21 cellular contexts compared by ENCODE assay signal in the genomic region with DNA sequence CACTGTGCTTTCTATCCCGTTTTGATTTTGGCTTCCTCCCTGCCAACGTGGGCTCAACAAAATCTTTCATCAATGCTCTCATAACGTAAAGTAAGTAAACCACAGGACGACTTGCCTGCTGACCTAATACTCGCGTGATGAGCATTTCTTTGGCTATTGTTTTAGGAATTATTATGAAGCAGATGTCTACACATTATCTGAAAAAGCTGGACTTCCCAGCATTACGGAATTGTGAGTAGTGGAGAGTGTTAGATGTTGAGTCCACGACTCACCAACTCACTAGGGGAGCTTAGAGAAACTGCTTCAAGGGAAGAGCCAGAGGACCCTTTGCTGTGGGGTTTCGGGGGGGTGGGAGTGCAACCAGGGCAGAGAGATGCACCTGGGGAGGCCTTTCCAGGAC. TPM values are rescaled to one million over a fixed set of nuclear protein-coding genes. Genes with fewer than 3 reads are reported as not detected.
DNase-seq lines count a peak whose midpoint lies in the region; ATAC-seq and TF ChIP-seq lines count a peak whose summit lies in the region.
"Had no signal": no experiment of that assay in that cellular context is flagged by ENCODE, and none has a peak within 500 bp of the region (broad histone marks: within the 10 kb centered on the region; RNA-seq: fewer than 3 reads in every experiment).

No MANE protein-coding gene starts in this region.

- no peak for TF ChIP-seq RAD21 in IMR-90 (IDR thresholded peaks at IDR 0.05; ENCODE audit: low read length)

- BruUV-seq in IMR-90 (replicated peaks; lab: Mats Ljungman, UMichigan) = no TSS peak

- intact Hi-C loops in activated CD8-positive, alpha-beta T cell treated with anti-CD3 and anti-CD28 coated beads for 36 hours (cut with micrococcal nuclease) = no loop called here
- intact Hi-C loops in IMR-90 (cut with micrococcal nuclease) = loop anchor here (1.0 kb wide), 1 partner anchor 383 kb away; no protein-coding TSS in a partner anchor
- intact Hi-C loops in gastrocnemius medialis (cut with DNase I; ENCODE audit: low total_unique reads) = no loop called here

- no peak overlapping the region for H2BK120ac ChIP-seq in IMR-90 (ENCODE audit: low read depth, low read length)

- no peak overlapping the region for H3K9ac ChIP-seq in IMR-90 (ENCODE audit: low read depth, low read length)

- H3K79me1 ChIP-seq in IMR-90 (ENCODE audit: low read depth in 1 of 2, low read length in 2 of 2) = peaks cover 14 to 33% of the 10 kb centered on the region in 2 experiments

- 0 out of 4 replicates have a peak overlapping the region, but pooled peaks of 1 of the 2 experiments have one; percentile 6 for H4K8ac ChIP-seq in IMR-90 (ENCODE audit: low read depth in 2 of 2, low read length in 2 of 2)

- H3K27ac Mint-ChIP-seq in activated CD8-positive, alpha-beta T cell treated with anti-CD3 and anti-CD28 coated beads, Interleukin-2, amount 10 ng/mL, durations not matched to agents 7 days and 5 days = peak overlapping the region; percentile 34
- H3K27ac Mint-ChIP-seq in activated CD8-positive, alpha-beta T cell treated with anti-CD3 and anti-CD28 coated beads for 36 hours = no peak overlapping the region
- H3K27ac Mint-ChIP-seq in neural crest cell (ENCODE audit: unreplicated experiment) = no peak overlapping the region
- H3K27ac Mint-ChIP-seq: activated CD4-positive, alpha-beta memory T cell treated with anti-CD3 and anti-CD28 coated beads for 36 hours; WTC11 had no signal

- H2BK15ac ChIP-seq in IMR-90 (ENCODE audit: low read depth, low read length) = no peak overlapping the region

- H4K91ac ChIP-seq in IMR-90 (ENCODE audit: insufficient read depth, low read depth, low read length) = no peak overlapping the region

- DNase-seq in activated CD8-positive, alpha-beta T cell treated with anti-CD3 and anti-CD28 coated beads, Interleukin-2, amount 10 ng/mL, durations not matched to agents 7 days and 5 days = no peak
- DNase-seq in activated CD8-positive, alpha-beta T cell treated with anti-CD3 and anti-CD28 coated beads for 36 hours = no peak
- DNase-seq in IMR-90 (peak; percentile 82), brain microvascular endothelial cell (peak; percentile 21), neural crest cell (ENCODE audit: low read depth, low spot score) (no peak), gastrocnemius medialis (no peak)
- no peak for DNase-seq in stimulated activated CD4-positive, alpha-beta T cell treated with anti-CD3 and anti-CD28 coated beads, Interleukin-12 subunit alpha, Interleukin-12 subunit beta, amount 100 ng/mL, for 4 hours
- DNase-seq in activated CD4-positive, alpha-beta T cell treated with anti-CD3 and anti-CD28 coated beads, Interleukin-2, amount 50 U/mL, for 4 hours = no peak
- DNase-seq: activated naive CD4-positive, alpha-beta T cell treated with Interleukin-2 at 50 U/mL for 16 hours; activated T-cell treated with anti-CD3 and anti-CD28 coated beads for 4 hours; NCI-H1436 treated with DMSO at 0.1 percent for 48 hours; T-helper 9 cell; trophoblast cell had no signal

- no peaks in the 10 kb centered on the region for H3K9me1 ChIP-seq in IMR-90 (ENCODE audit: insufficient read depth, low read length)

- no peaks in the 10 kb centered on the region for H3K9me3 Mint-ChIP-seq in activated CD8-positive, alpha-beta T cell treated with anti-CD3 and anti-CD28 coated beads, Interleukin-2, amount 10 ng/mL, durations not matched to agents 7 days and 5 days (ENCODE audit: insufficient read depth)
- no peaks in the 10 kb centered on the region for H3K9me3 Mint-ChIP-seq in activated CD8-positive, alpha-beta T cell treated with anti-CD3 and anti-CD28 coated beads for 36 hours
- H3K9me3 Mint-ChIP-seq in neural crest cell = no peaks in the 10 kb centered on the region
- H3K9me3 Mint-ChIP-seq: activated CD4-positive, alpha-beta memory T cell treated with anti-CD3 and anti-CD28 coated beads for 36 hours; CD14-positive monocyte; central memory CD8-positive, alpha-beta T cell; WTC11 had no signal

- H3K4me2 ChIP-seq in IMR-90 (ENCODE audit: low read depth, low read length) = no peak overlapping the region

- no peak overlapping the region for H3K4ac ChIP-seq in IMR-90 (ENCODE audit: low read depth, low read length)

- CTCF ChIA-PET in activated CD8-positive, alpha-beta T cell treated with anti-CD3 and anti-CD28 coated beads, Interleukin-2, amount 10 ng/mL, durations not matched to agents 7 days and 5 days (lab: Charles Lee) = interaction anchor here (1.0 to 1.4 kb wide), 3 partner anchors 17 to 25 kb away, joined by 3 to 4 read pairs (median 3); no protein-coding TSS in a partner anchor
- CTCF ChIA-PET in activated CD8-positive, alpha-beta T cell treated with anti-CD3 and anti-CD28 coated beads for 36 hours (lab: Charles Lee) = interaction anchor here (2.1 kb wide), 1 partner anchor 25 kb away, joined by 6 read pairs; no protein-coding TSS in a partner anchor
- CTCF ChIA-PET in IMR-90 (lab: Yijun Ruan, JAX) = interaction anchor here (0.8 to 1.7 kb wide), 2 partner anchors 13 to 384 kb away, joined by 3 to 4 read pairs; no protein-coding TSS in a partner anchor

- H3K36me3 ChIP-seq in IMR-90 (ENCODE audit: control insufficient read depth, insufficient read depth, low read length) (no peaks in the 10 kb centered on the region; the same call in 1 of the 2 replicates), brain microvascular endothelial cell (replicated peaks) (no peaks in the 10 kb centered on the region), gastrocnemius medialis (no peaks in the 10 kb centered on the region)

- no peak overlapping the region for H4K5ac ChIP-seq in IMR-90 (ENCODE audit: low read depth, low read length)

- no peak overlapping the region for H2AK5ac ChIP-seq in IMR-90 (ENCODE audit: low read depth, low read length)

- no peaks in the 10 kb centered on the region for H4K20me1 ChIP-seq in IMR-90 (ENCODE audit: insufficient read depth, low read length)

- 0 out of 2 replicates have a peak overlapping the region, but pooled peaks have one; percentile 8 for H3K27ac ChIP-seq in IMR-90 (ENCODE audit: insufficient read depth, low read length)
- H3K27ac ChIP-seq in brain microvascular endothelial cell = no peak overlapping the region
- no peak overlapping the region for H3K27ac ChIP-seq in gastrocnemius medialis
- H3K27ac ChIP-seq: epithelial cell of prostate, spleen had no signal

- POLR2A ChIA-PET in activated CD8-positive, alpha-beta T cell treated with anti-CD3 and anti-CD28 coated beads, Interleukin-2, amount 10 ng/mL, durations not matched to agents 7 days and 5 days (lab: Charles Lee) = interaction anchor here (1.3 kb wide), 1 partner anchor 12 kb away, joined by 4 read pairs; no protein-coding TSS in a partner anchor
- POLR2A ChIA-PET in activated CD8-positive, alpha-beta T cell treated with anti-CD3 and anti-CD28 coated beads for 36 hours (lab: Charles Lee) = interaction anchor here (1.3 to 1.7 kb wide), 2 partner anchors 10 to 12 kb away, joined by 4 to 5 read pairs; no protein-coding TSS in a partner anchor
- POLR2A ChIA-PET in IMR-90 (lab: Charles Lee; ENCODE audit: unreplicated experiment) = no interaction called here

- dilution Hi-C loops in IMR-90 (cut with HindIII; ENCODE audit: low sequenced_read_pairs, unreplicated experiment) = no loop called here

- H2AK9ac ChIP-seq in IMR-90 (replicated peaks; ENCODE audit: low read depth, low read length, poor library complexity) = no peak overlapping the region

- in situ Hi-C loops in IMR-90 (cut with MboI; ENCODE audit: low sequenced_read_pairs) (loop anchor here (25.0 kb wide), 1 partner anchor 370 kb away; no protein-coding TSS in a partner anchor), brain microvascular endothelial cell (cut with HindIII; ENCODE audit: low pct_ligation_motif_present, low sequenced_read_pairs) (no loop called here), gastrocnemius medialis (cut with MboI; ENCODE audit: low sequenced_read_pairs in 4 of 4) (no loop called here)

- no CpG with 5 or more reads among the region's 9 CpGs for WGBS in IMR-90 (ENCODE audit: extremely low coverage in 2 of 2, insufficient read length in 1 of 2), 2 experiments

- no peak overlapping the region for H3K14ac ChIP-seq in IMR-90 (replicated peaks; ENCODE audit: low read depth, low read length)

- no peak for TF ChIP-seq POLR2A in IMR-90 (IDR thresholded peaks at IDR 0.05; ENCODE audit: low read depth, low read length)
- no peak for TF ChIP-seq POLR2A in gastrocnemius medialis (IDR thresholded peaks at IDR 0.05)

- no peak overlapping the region for H2BK20ac ChIP-seq in IMR-90 (ENCODE audit: low read depth, low read length)

- peak overlapping the region; percentile 34 for H2AFZ ChIP-seq in IMR-90 (replicated peaks; ENCODE audit: low read length, poor library complexity)

- no peak for TF ChIP-seq CTCF in activated CD8-positive, alpha-beta T cell treated with anti-CD3 and anti-CD28 coated beads for 36 hours (IDR thresholded peaks at IDR 0.05)
- TF ChIP-seq CTCF in IMR-90 (conservative IDR thresholded peaks at IDR 0.05; ENCODE audit: low read depth, low read length) (no peak), brain microvascular endothelial cell (IDR thresholded peaks at IDR 0.05; ENCODE audit: low read depth, low read length, missing control alignments) (no peak), neural crest cell (conservative IDR thresholded peaks at IDR 0.05) (no peak), gastrocnemius medialis (IDR thresholded peaks at IDR 0.05 in 4 of 5, conservative IDR thresholded peaks at IDR 0.05 in 1 of 5) (no peak)

- H3K36me3 Mint-ChIP-seq in activated CD8-positive, alpha-beta T cell treated with anti-CD3 and anti-CD28 coated beads, Interleukin-2, amount 10 ng/mL, durations not matched to agents 7 days and 5 days (ENCODE audit: low read depth) = peaks cover 34% of the 10 kb centered on the region
- peaks cover 26% of the 10 kb centered on the region for H3K36me3 Mint-ChIP-seq in activated CD8-positive, alpha-beta T cell treated with anti-CD3 and anti-CD28 coated beads for 36 hours (ENCODE audit: low read depth)
- H3K36me3 Mint-ChIP-seq in neural crest cell (ENCODE audit: low read depth) = peaks cover 18% of the 10 kb centered on the region

- no peaks in the 10 kb centered on the region for H3K9me3 ChIP-seq in IMR-90 (ENCODE audit: control insufficient read depth, insufficient read depth, low read length)
- H3K9me3 ChIP-seq in gastrocnemius medialis = no peaks in the 10 kb centered on the region
- H3K9me3 ChIP-seq: spleen had no signal

- H3K56ac ChIP-seq in IMR-90 (ENCODE audit: extremely low read depth, insufficient read depth, low read length) = no peak overlapping the region

- no peak overlapping the region for H2BK5ac ChIP-seq in IMR-90 (ENCODE audit: low read depth, low read length, poor library complexity, severe bottlenecking)

- no peak overlapping the region for H3K4me3 Mint-ChIP-seq in activated CD8-positive, alpha-beta T cell treated with anti-CD3 and anti-CD28 coated beads, Interleukin-2, amount 10 ng/mL, durations not matched to agents 7 days and 5 days
- no peak overlapping the region for H3K4me3 Mint-ChIP-seq in activated CD8-positive, alpha-beta T cell treated with anti-CD3 and anti-CD28 coated beads for 36 hours
- H3K4me3 Mint-ChIP-seq in neural crest cell = peak overlapping the region; percentile 47
- H3K4me3 Mint-ChIP-seq: activated CD4-positive, alpha-beta memory T cell treated with anti-CD3 and anti-CD28 coated beads for 36 hours; CD14-positive monocyte; central memory CD8-positive, alpha-beta T cell; WTC11 had no signal

- no peak overlapping the region for H3K23ac ChIP-seq in IMR-90 (ENCODE audit: low read depth, low read length)

- H3K27me3 Mint-ChIP-seq in activated CD8-positive, alpha-beta T cell treated with anti-CD3 and anti-CD28 coated beads, Interleukin-2, amount 10 ng/mL, durations not matched to agents 7 days and 5 days (ENCODE audit: low read depth) = no peaks in the 10 kb centered on the region
- H3K27me3 Mint-ChIP-seq in activated CD8-positive, alpha-beta T cell treated with anti-CD3 and anti-CD28 coated beads for 36 hours = no peaks in the 10 kb centered on the region
- H3K27me3 Mint-ChIP-seq in neural crest cell (ENCODE audit: low read depth) = no peaks in the 10 kb centered on the region
- H3K27me3 Mint-ChIP-seq: activated CD4-positive, alpha-beta memory T cell treated with anti-CD3 and anti-CD28 coated beads for 36 hours had no signal

- H3K4me3 ChIP-seq in IMR-90 (ENCODE audit: insufficient read depth, low read depth, low read length) = no peak overlapping the region
- no peak overlapping the region for H3K4me3 ChIP-seq in brain microvascular endothelial cell (ENCODE audit: low read depth, low read length)
- H3K4me3 ChIP-seq in gastrocnemius medialis = no peak overlapping the region
- H3K4me3 ChIP-seq: K562, spleen had no signal

- no peak overlapping the region for H3K18ac ChIP-seq in IMR-90 (ENCODE audit: low read depth, low read length)

- peaks cover 2% of the 10 kb centered on the region for H3K4me1 Mint-ChIP-seq in activated CD8-positive, alpha-beta T cell treated with anti-CD3 and anti-CD28 coated beads, Interleukin-2, amount 10 ng/mL, durations not matched to agents 7 days and 5 days (ENCODE audit: low read depth)
- no peaks in the 10 kb centered on the region for H3K4me1 Mint-ChIP-seq in activated CD8-positive, alpha-beta T cell treated with anti-CD3 and anti-CD28 coated beads for 36 hours (ENCODE audit: low read depth)
- peaks cover 13% of the 10 kb centered on the region for H3K4me1 Mint-ChIP-seq in neural crest cell
- H3K4me1 Mint-ChIP-seq: central memory CD8-positive, alpha-beta T cell had no signal

- H3K4me1 ChIP-seq in IMR-90 (ENCODE audit: control insufficient read depth, insufficient read depth, low read length) (peaks cover 3% of the 10 kb centered on the region), gastrocnemius medialis (no peaks in the 10 kb centered on the region)
- H3K4me1 ChIP-seq: spleen had no signal

- H3K27me3 ChIP-seq in IMR-90 (ENCODE audit: control insufficient read depth, insufficient read depth, low read length) = no peaks in the 10 kb centered on the region
- no peaks in the 10 kb centered on the region for H3K27me3 ChIP-seq in brain microvascular endothelial cell (replicated peaks)
- H3K27me3 ChIP-seq in gastrocnemius medialis = no peaks in the 10 kb centered on the region

- ATAC-seq in activated CD8-positive, alpha-beta T cell treated with anti-CD3 and anti-CD28 coated beads, Interleukin-2, amount 10 ng/mL, durations not matched to agents 7 days and 5 days = no peak
- no peak for ATAC-seq in activated CD8-positive, alpha-beta T cell treated with anti-CD3 and anti-CD28 coated beads for 36 hours
- ATAC-seq in IMR-90 (ENCODE audit: low read depth) (peak; percentile 60), gastrocnemius medialis (no peak)

RNA-seq across cellular contexts. Expression of a gene that starts 21.9 kb away (rescaled TPM):
- 100 to 1,000 TPM; 128 to 135 TPM for total RNA-seq in activated CD8-positive, alpha-beta T cell treated with anti-CD3 and anti-CD28 coated beads, Interleukin-2, amount 10 ng/mL, durations not matched to agents 7 days and 5 days
- 10 to 100 TPM; 79.8 to 83.6 TPM for total RNA-seq in activated CD8-positive, alpha-beta T cell treated with anti-CD3 and anti-CD28 coated beads for 36 hours
- 22.6 and 24.2 TPM in 2 replicates for total RNA-seq in IMR-90 (2012; rRNA removed)
- 26.5 and 27.1 TPM in 2 replicates for polyA plus RNA-seq in IMR-90 (2012; rRNA removed)
- polyA plus RNA-seq in IMR-90 (2012; cell fraction: cytosol; rRNA removed) = 10.1 and 24.7 TPM in 2 replicates
- 45.6 and 52.0 TPM in 2 replicates for polyA plus RNA-seq in IMR-90 (2012; cell fraction: nucleus; rRNA removed; ENCODE audit: low replicate concordance)
- 62.3 and 63.6 TPM in 2 replicates for total RNA-seq in neural crest cell
- total RNA-seq in gastrocnemius medialis = 1 to 10 TPM in 1 of 4 donors, under 1 TPM in 1, not detected in 2; 0.20 to 1.1 TPM
- polyA plus RNA-seq: CD14-positive monocyte had no signal

RNA-seq across cellular contexts. Expression of a gene that starts 54.3 kb away (rescaled TPM):
- not detected for total RNA-seq in activated CD8-positive, alpha-beta T cell treated with anti-CD3 and anti-CD28 coated beads, Interleukin-2, amount 10 ng/mL, durations not matched to agents 7 days and 5 days
- not detected for total RNA-seq in activated CD8-positive, alpha-beta T cell treated with anti-CD3 and anti-CD28 coated beads for 36 hours
- total RNA-seq in IMR-90 (2012; rRNA removed) (not detected in 2 replicates), neural crest cell (not detected in 2 replicates), gastrocnemius medialis (not detected)
- not detected in 2 replicates for polyA plus RNA-seq in IMR-90 (2012; rRNA removed)
- polyA plus RNA-seq in IMR-90 (2012; cell fraction: cytosol; rRNA removed) = not detected in 2 replicates
- polyA plus RNA-seq in IMR-90 (2012; cell fraction: nucleus; rRNA removed; ENCODE audit: low replicate concordance) = not detected in 2 replicates
- total RNA-seq: activated CD4-positive, alpha-beta memory T cell treated with anti-CD3 and anti-CD28 coated beads for 36 hours; G401; K562; WTC11 had no signal
- polyA plus RNA-seq: CD14-positive monocyte had no signal

Comparison
In these comparisons a context has a peak if more than half of its experiments do, and no peak if none do; other contexts are left out.
1. DNase-seq: peak in IMR-90 (single experiment) and brain microvascular endothelial cell (single experiment); none in activated CD8-positive, alpha-beta T cell treated with anti-CD3 and anti-CD28 coated beads, Interleukin-2, amount 10 ng/mL, durations not matched to agents 7 days and 5 days (single experiment), activated CD8-positive, alpha-beta T cell treated with anti-CD3 and anti-CD28 coated beads for 36 hours (single experiment), neural crest cell (single experiment), stimulated activated CD4-positive, alpha-beta T cell treated with anti-CD3 and anti-CD28 coated beads, Interleukin-12 subunit alpha, Interleukin-12 subunit beta, amount 100 ng/mL, for 4 hours (single experiment), activated CD4-positive, alpha-beta T cell treated with anti-CD3 and anti-CD28 coated beads, Interleukin-2, amount 50 U/mL, for 4 hours (0 of 2) and gastrocnemius medialis (0 of 2).
2. RNA of a gene that starts 21.9 kb away (total RNA-seq): 128 to 135 TPM in activated CD8-positive, alpha-beta T cell treated with anti-CD3 and anti-CD28 coated beads, Interleukin-2, amount 10 ng/mL, durations not matched to agents 7 days and 5 days, 79.8 to 83.6 TPM in activated CD8-positive, alpha-beta T cell treated with anti-CD3 and anti-CD28 coated beads for 36 hours, 62.3 to 63.6 TPM in neural crest cell and 22.6 to 24.2 TPM in IMR-90; 0.20 to 1.1 TPM in gastrocnemius medialis; every median in the first group is over 10 times any median in the second.